Comparison of ENCODE assay signal across 9 cellular contexts in genomic region chr17:40284085-40284713, GRCh38. TPM values are rescaled to one million over a fixed set of nuclear protein-coding genes. Genes with fewer than 3 reads are reported as not detected.
DNase-seq lines count a peak whose midpoint lies in the region; ATAC-seq and TF ChIP-seq lines count a peak whose summit lies in the region.
"Had no signal": no experiment of that assay in that cellular context is flagged by ENCODE, and none has a peak within 500 bp of the region (broad histone marks: within the 10 kb centered on the region; RNA-seq: fewer than 3 reads in every experiment).

No MANE protein-coding gene starts in this region.

- peak overlapping the region; percentile 46 for H3K4me3 Mint-ChIP-seq in activated CD4-positive, alpha-beta T cell treated with anti-CD3 and anti-CD28 coated beads for 36 hours
- H3K4me3 Mint-ChIP-seq in activated T-helper 17 cell treated with anti-CD3 and anti-CD28 coated beads, Interleukin-2, amount 50 U/mL, for 72 hours, result peak overlapping the region; percentile 84

- H3K27me3 Mint-ChIP-seq in activated CD4-positive, alpha-beta T cell treated with anti-CD3 and anti-CD28 coated beads for 36 hours, result no peaks in the 10 kb centered on the region
- H3K27me3 Mint-ChIP-seq in activated T-helper 17 cell treated with anti-CD3 and anti-CD28 coated beads, Interleukin-2, amount 50 U/mL, for 72 hours, result no peaks in the 10 kb centered on the region

- no peak for DNase-seq in activated CD4-positive, alpha-beta T cell treated with anti-CD3 and anti-CD28 coated beads for 36 hours
- DNase-seq in activated CD4-positive, alpha-beta T cell treated with anti-CD3 and anti-CD28 coated beads for 1 hour, result no peak
- DNase-seq in right atrium auricular region (ENCODE audit: low spot score), result no peak
- DNase-seq in thoracic aorta (ENCODE audit: low spot score), result no peak
- no peak for DNase-seq in NCI-H1105 treated with DMSO at 0.1 percent for 48 hours (lab: John Stamatoyannopoulos, UW)
- no peak for DNase-seq in superior temporal gyrus (ENCODE audit: extremely low spot score)
- DNase-seq in NCI-H187 treated with DMSO at 0.1 percent for 48 hours (lab: John Stamatoyannopoulos, UW), result no peak
- DNase-seq: NCI-H2081 had no signal

- H3K9me3 Mint-ChIP-seq in activated CD4-positive, alpha-beta T cell treated with anti-CD3 and anti-CD28 coated beads for 36 hours (ENCODE audit: low read depth), result no peaks in the 10 kb centered on the region
- H3K9me3 Mint-ChIP-seq in activated T-helper 17 cell treated with anti-CD3 and anti-CD28 coated beads, Interleukin-2, amount 50 U/mL, for 72 hours, result no peaks in the 10 kb centered on the region

- H3K27me3 ChIP-seq in right atrium auricular region (no peaks in the 10 kb centered on the region), thoracic aorta (replicated peaks; ENCODE audit: insufficient read depth) (no peaks in the 10 kb centered on the region)

- H3K4me1 ChIP-seq in right atrium auricular region (peaks cover 0 to 32% of the 10 kb centered on the region in 2 donors), thoracic aorta (ENCODE audit: control insufficient read depth in 1 of 2, low read depth in 2 of 2) (peaks cover 12 to 25% of the 10 kb centered on the region in 2 donors)

- H3K36me3 ChIP-seq in right atrium auricular region (peaks cover 23% of the 10 kb centered on the region), thoracic aorta (peaks cover 12% of the 10 kb centered on the region)

- TF ChIP-seq CTCF in right atrium auricular region (IDR thresholded peaks at IDR 0.05) (peak in 1 of 2 donors; percentile 17), thoracic aorta (IDR thresholded peaks at IDR 0.05) (no peak)

- H3K4me3 ChIP-seq in right atrium auricular region (no peak overlapping the region), thoracic aorta (peak overlapping the region; percentile 14)

- H3K36me3 Mint-ChIP-seq in activated CD4-positive, alpha-beta T cell treated with anti-CD3 and anti-CD28 coated beads for 36 hours (ENCODE audit: low read depth), result peaks cover 30% of the 10 kb centered on the region
- H3K36me3 Mint-ChIP-seq in activated T-helper 17 cell treated with anti-CD3 and anti-CD28 coated beads, Interleukin-2, amount 50 U/mL, for 72 hours (ENCODE audit: low read depth), result peaks cover 59% of the 10 kb centered on the region

- CTCF ChIA-PET in activated CD4-positive, alpha-beta T cell treated with anti-CD3 and anti-CD28 coated beads for 36 hours (lab: Charles Lee), result interaction anchor here (0.5 to 2.3 kb wide), 19 partner anchors 9 to 1287 kb away, joined by 3 to 9 read pairs (median 4); partner anchors contain the start of gene WIPF2

- H3K27ac Mint-ChIP-seq in activated CD4-positive, alpha-beta T cell treated with anti-CD3 and anti-CD28 coated beads for 36 hours, result peak overlapping the region; percentile 86
- H3K27ac Mint-ChIP-seq in activated T-helper 17 cell treated with anti-CD3 and anti-CD28 coated beads, Interleukin-2, amount 50 U/mL, for 72 hours, result peak overlapping the region; percentile 79

- H3K9me3 ChIP-seq in right atrium auricular region (no peaks in the 10 kb centered on the region), thoracic aorta (no peaks in the 10 kb centered on the region)

- peaks cover 54% of the 10 kb centered on the region for H3K4me1 Mint-ChIP-seq in activated CD4-positive, alpha-beta T cell treated with anti-CD3 and anti-CD28 coated beads for 36 hours
- peaks cover 37% of the 10 kb centered on the region for H3K4me1 Mint-ChIP-seq in activated T-helper 17 cell treated with anti-CD3 and anti-CD28 coated beads, Interleukin-2, amount 50 U/mL, for 72 hours

- H3K27ac ChIP-seq in right atrium auricular region (peak overlapping the region; percentile 45 to 69), thoracic aorta (peak overlapping the region in 1 of 2 donors; percentile 52)

- ATAC-seq in activated CD4-positive, alpha-beta T cell treated with anti-CD3 and anti-CD28 coated beads for 36 hours, result no peak
- no peak for ATAC-seq in activated T-helper 17 cell treated with anti-CD3 and anti-CD28 coated beads, Interleukin-2, amount 50 U/mL, for 72 hours (replicated peaks)
- no peak for ATAC-seq in thoracic aorta (ENCODE audit: insufficient number of reproducible peaks, low FRiP score, low read depth)

- POLR2A ChIA-PET in activated CD4-positive, alpha-beta T cell treated with anti-CD3 and anti-CD28 coated beads for 36 hours (lab: Charles Lee), result interaction anchor here (0.6 to 1.4 kb wide), 12 partner anchors 14 to 1405 kb away, joined by 3 to 8 read pairs (median 4); partner anchors contain the start of genes RARA and WIPF2

- intact Hi-C loops in activated CD4-positive, alpha-beta T cell treated with anti-CD3 and anti-CD28 coated beads for 36 hours (cut with DNase I, micrococcal nuclease), result loop anchor here in 1 of 2 experiments (5.0 to 10.0 kb wide), 2 partner anchors 172 to 269 kb away; partner anchors contain the start of gene CSF3

RNA-seq across cellular contexts. Expression of gene CDC6, which starts 3.5 kb away (rescaled TPM):
- total RNA-seq in activated CD4-positive, alpha-beta T cell treated with anti-CD3 and anti-CD28 coated beads for 36 hours, result 100 to 1,000 TPM; 105 to 171 TPM
- 100 to 1,000 TPM in 1 of 2 donors, 10 to 100 TPM in 1; 60.9 to 101 TPM for total RNA-seq in activated T-helper 17 cell treated with anti-CD3 and anti-CD28 coated beads, Interleukin-2, amount 50 U/mL, for 72 hours
- total RNA-seq in right atrium auricular region, result 1 to 10 TPM in 1 of 2 donors, under 1 TPM in 1; 0.44 to 1.0 TPM
- 1 to 10 TPM in 1 of 2 donors, under 1 TPM in 1; 0.71 to 6.8 TPM for total RNA-seq in thoracic aorta

RNA-seq across cellular contexts. Expression of gene RARA, which starts 24.8 kb away (rescaled TPM):
- 10 to 100 TPM; 29.8 to 40.2 TPM for total RNA-seq in activated CD4-positive, alpha-beta T cell treated with anti-CD3 and anti-CD28 coated beads for 36 hours
- total RNA-seq in activated T-helper 17 cell treated with anti-CD3 and anti-CD28 coated beads, Interleukin-2, amount 50 U/mL, for 72 hours, result 10 to 100 TPM; 43.7 to 61.9 TPM
- total RNA-seq in right atrium auricular region (10 to 100 TPM; 28.5 to 51.7 TPM), thoracic aorta (10 to 100 TPM; 46.8 to 73.4 TPM)

Comparison
In these comparisons a context has a peak if more than half of its experiments do, and no peak if none do; other contexts are left out.
1. RNA of gene CDC6, which starts 3.5 kb away (total RNA-seq): 105 to 171 TPM in activated CD4-positive, alpha-beta T cell treated with anti-CD3 and anti-CD28 coated beads for 36 hours and 60.9 to 101 TPM in activated T-helper 17 cell treated with anti-CD3 and anti-CD28 coated beads, Interleukin-2, amount 50 U/mL, for 72 hours; 0.71 to 6.8 TPM in thoracic aorta and 0.44 to 1.0 TPM in right atrium auricular region; every median in the first group is over 4 times any median in the second.